In the genomic region with DNA sequence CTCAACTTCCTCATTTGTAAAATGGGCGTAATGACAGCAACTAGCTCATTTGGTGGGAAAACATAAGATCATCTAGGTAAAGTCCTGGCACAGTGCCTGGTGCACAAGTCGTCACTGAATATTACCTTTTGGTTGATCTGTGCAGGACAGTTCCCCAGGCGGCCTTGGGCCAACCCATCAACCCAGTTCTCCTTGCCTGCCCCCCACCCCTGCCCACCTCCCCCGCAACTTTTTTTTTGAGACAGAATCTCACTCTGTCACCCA, we compare ENCODE assay signal across 30 cellular contexts.
"Had no signal": no experiment of that assay in that cellular context is flagged by ENCODE, and none has a peak within 500 bp of the region (broad histone marks: within the 10 kb centered on the region; RNA-seq: fewer than 3 reads in every experiment).

No MANE protein-coding gene starts in this region.

- H3K9me3 Mint-ChIP-seq: activated CD4-positive, alpha-beta T cell treated with anti-CD3 and anti-CD28 coated beads, Interleukin-2, amount 10 ng/mL, durations not matched to agents 7 days and 5 days; activated naive CD4-positive, alpha-beta T cell treated with anti-CD3 and anti-CD28 coated beads for 36 hours; activated naive CD8-positive, alpha-beta T cell treated with anti-CD3 and anti-CD28 coated beads, Interleukin-2, amount 50 U/mL, for 24 hours; activated T-cell treated with anti-CD3 and anti-CD28 coated beads, Interleukin-2, amount 50 U/mL, for 24 hours; activated T-helper 2 cell treated with anti-CD3 and anti-CD28 coated beads, Interferon-gamma antibody, Interleukin-2, Interleukin-4, amounts not matched to agents 10 μg/mL and 5 μg/mL and 100 μg/mL, durations not matched to agents 14 hours and 24 hours and 36 hours; brain; central memory CD8-positive, alpha-beta T cell; WTC11 had no signal

- H3K27ac Mint-ChIP-seq: activated CD4-positive, alpha-beta T cell treated with anti-CD3 and anti-CD28 coated beads for 36 hours; activated CD4-positive, alpha-beta T cell treated with anti-CD3 and anti-CD28 coated beads, Interleukin-2, amount 10 ng/mL, durations not matched to agents 7 days and 5 days; activated CD8-positive, alpha-beta T cell treated with anti-CD3 and anti-CD28 coated beads, Interleukin-2, amount 10 ng/mL, durations not matched to agents 7 days and 5 days; activated naive CD4-positive, alpha-beta T cell treated with anti-CD3 and anti-CD28 coated beads for 36 hours; activated naive CD8-positive, alpha-beta T cell; activated naive CD8-positive, alpha-beta T cell treated with anti-CD3 and anti-CD28 coated beads, Interleukin-2, amount 50 U/mL, for 24 hours; activated T-cell treated with anti-CD3 and anti-CD28 coated beads, Interleukin-2, amount 50 U/mL, for 24 hours; activated T-helper 2 cell treated with anti-CD3 and anti-CD28 coated beads, Interferon-gamma antibody, Interleukin-2, Interleukin-4, amounts not matched to agents 10 μg/mL and 5 μg/mL and 100 μg/mL, durations not matched to agents 14 hours and 24 hours and 36 hours; WTC11 had no signal

- H3K27ac ChIP-seq: cardiac muscle cell, SJCRH30, SK-N-MC had no signal

- H3K36me3 Mint-ChIP-seq: activated naive CD8-positive, alpha-beta T cell; brain; WTC11 had no signal

- ATAC-seq: activated CD4-positive, alpha-beta T cell treated with anti-CD3 and anti-CD28 coated beads for 36 hours; activated CD4-positive, CD25-positive, alpha-beta regulatory T cell treated with anti-CD3 and anti-CD28 coated beads, Interleukin-2, amount 50 U/mL, for 24 hours; activated CD8-positive, alpha-beta T cell treated with anti-CD3 and anti-CD28 coated beads, Interleukin-2, amount 10 ng/mL, durations not matched to agents 7 days and 5 days; activated naive CD8-positive, alpha-beta T cell treated with anti-CD3 and anti-CD28 coated beads, Interleukin-2, amount 50 U/mL, for 24 hours; WTC11 had no signal

- H3K4me1 Mint-ChIP-seq: activated CD4-positive, alpha-beta T cell treated with anti-CD3 and anti-CD28 coated beads for 36 hours; activated naive CD8-positive, alpha-beta T cell treated with anti-CD3 and anti-CD28 coated beads, Interleukin-2, amount 50 U/mL, for 24 hours; WTC11 had no signal

- H3K27me3 ChIP-seq: cardiac muscle cell, SJCRH30 had no signal

- H3K9me3 ChIP-seq: SJCRH30 had no signal

- H3K4me3 Mint-ChIP-seq: activated CD4-positive, alpha-beta T cell treated with anti-CD3 and anti-CD28 coated beads for 36 hours; activated CD4-positive, alpha-beta T cell treated with anti-CD3 and anti-CD28 coated beads, Interleukin-2, amount 10 ng/mL, durations not matched to agents 7 days and 5 days; activated CD8-positive, alpha-beta T cell treated with anti-CD3 and anti-CD28 coated beads, Interleukin-2, amount 10 ng/mL, durations not matched to agents 7 days and 5 days; activated naive CD4-positive, alpha-beta T cell treated with anti-CD3 and anti-CD28 coated beads for 36 hours; activated naive CD8-positive, alpha-beta T cell; activated naive CD8-positive, alpha-beta T cell treated with anti-CD3 and anti-CD28 coated beads, Interleukin-2, amount 50 U/mL, for 24 hours; activated T-cell treated with anti-CD3 and anti-CD28 coated beads, Interleukin-2, amount 50 U/mL, for 24 hours; brain; central memory CD8-positive, alpha-beta T cell; WTC11 had no signal

- H3K4me3 ChIP-seq: cardiac muscle cell, SJCRH30, SK-N-MC had no signal

- H3K36me3 ChIP-seq: cardiac muscle cell, SJCRH30 had no signal

- DNase-seq: activated CD4-positive, alpha-beta T cell treated with anti-CD3 and anti-CD28 coated beads for 36 hours; activated CD4-positive, alpha-beta T cell treated with anti-CD3 and anti-CD28 coated beads, Interleukin-2, amount 10 ng/mL, durations not matched to agents 7 days and 5 days; activated CD4-positive, alpha-beta T cell treated with anti-CD3 and anti-CD28 coated beads, Interleukin-2, amount 50 U/mL, for 48 hours; activated CD8-positive, alpha-beta T cell treated with anti-CD3 and anti-CD28 coated beads, Interleukin-2, amount 10 ng/mL, durations not matched to agents 7 days and 5 days; activated gamma-delta T cell; activated naive CD4-positive, alpha-beta T cell treated with anti-CD3 and anti-CD28 coated beads for 36 hours; activated naive CD8-positive, alpha-beta T cell treated with anti-CD3 and anti-CD28 coated beads, Interleukin-2, amount 50 U/mL, for 24 hours; activated T-cell treated with anti-CD3 and anti-CD28 coated beads, Interleukin-2, amount 50 U/mL, for 24 hours; Karpas-422; KBM-7; NCI-H1105 treated with DMSO at 0.1 percent for 48 hours; NCI-H1436; NCI-H1694; NCI-H1930; NCI-H510A; NCI-H526; NCI-H748 treated with DMSO at 0.1 percent for 48 hours; NK-92 treated with Interleukin-12 subunit alpha and Interleukin-12 subunit beta, amount 100 ng/mL, for 24 hours; OCI-M1; SHP77; SJCRH30; T1000 had no signal
